17 cellular contexts compared by ENCODE assay signal in genomic region chr4:65241257-65241997, GRCh38.
"Had no signal": no experiment of that assay in that cellular context is flagged by ENCODE, and none has a peak within 500 bp of the region (broad histone marks: within the 10 kb centered on the region; RNA-seq: fewer than 3 reads in every experiment).

No MANE protein-coding gene starts in this region.

- H3K4me1 Mint-ChIP-seq: activated naive CD8-positive, alpha-beta T cell treated with anti-CD3 and anti-CD28 coated beads for 36 hours; naive B cell; stimulated activated memory B cell treated with anti-CD40 and anti-IgM and Interleukin-4, amounts not matched to agents 10 μg/mL and 1 μg/mL and 100 μg/mL, for 72 hours had no signal

- H3K27me3 ChIP-seq: breast epithelium, right lobe of liver, transverse colon had no signal

- H3K36me3 ChIP-seq: breast epithelium, right lobe of liver, transverse colon had no signal

- H3K27ac Mint-ChIP-seq: activated naive CD8-positive, alpha-beta T cell treated with anti-CD3 and anti-CD28 coated beads for 36 hours; naive B cell; progenitor cell of endocrine pancreas; stimulated activated memory B cell treated with anti-CD40 and anti-IgM and Interleukin-4, amounts not matched to agents 10 μg/mL and 1 μg/mL and 100 μg/mL, for 72 hours; T-helper 2 cell treated with Interferon-gamma antibody and Interleukin-4, amounts not matched to agents 5 μg/mL and 100 μg/mL, for 36 hours had no signal

- H3K4me3 ChIP-seq: breast epithelium, right lobe of liver, transverse colon had no signal

- H3K4me1 ChIP-seq: breast epithelium, right lobe of liver, transverse colon had no signal

- H3K9me3 ChIP-seq: right lobe of liver, transverse colon had no signal

- H3K27ac ChIP-seq: breast epithelium, right lobe of liver, transverse colon had no signal

- H3K9me3 Mint-ChIP-seq: activated T-cell treated with anti-CD3 and anti-CD28 coated beads, Interleukin-2, amount 50 U/mL, for 4 hours had no signal

- H3K36me3 Mint-ChIP-seq: activated naive CD8-positive, alpha-beta T cell treated with anti-CD3 and anti-CD28 coated beads for 36 hours; naive B cell; stimulated activated memory B cell treated with anti-CD40 and anti-IgM and Interleukin-4, amounts not matched to agents 10 μg/mL and 1 μg/mL and 100 μg/mL, for 72 hours had no signal

- H3K27me3 Mint-ChIP-seq: activated naive CD8-positive, alpha-beta T cell treated with anti-CD3 and anti-CD28 coated beads for 36 hours; naive B cell; progenitor cell of endocrine pancreas; stimulated activated memory B cell treated with anti-CD40 and anti-IgM and Interleukin-4, amounts not matched to agents 10 μg/mL and 1 μg/mL and 100 μg/mL, for 72 hours had no signal

- DNase-seq: activated CD4-positive, alpha-beta T cell treated with anti-CD3 and anti-CD28 coated beads, Interleukin-2, amount 50 U/mL, for 4 hours; activated CD4-positive, CD25-positive, alpha-beta regulatory T cell treated with anti-CD3 and anti-CD28 coated beads, Interleukin-2, amount 50 U/mL, for 72 hours; activated gamma-delta T cell; activated naive CD8-positive, alpha-beta T cell treated with anti-CD3 and anti-CD28 coated beads for 36 hours; activated T-cell treated with anti-CD3 and anti-CD28 coated beads, Interleukin-2, amount 50 U/mL, for 4 hours; anterior cingulate cortex; hippocampal formation; kidney glomerular epithelial cell; midbrain; naive B cell; stimulated activated CD4-positive, alpha-beta T cell treated with anti-CD3 and anti-CD28 coated beads, Interleukin-1b, Interleukin-23, amount 100 ng/mL, for 48 hours; transverse colon had no signal

- H3K4me3 Mint-ChIP-seq: activated naive CD8-positive, alpha-beta T cell treated with anti-CD3 and anti-CD28 coated beads for 36 hours; activated T-cell treated with anti-CD3 and anti-CD28 coated beads, Interleukin-2, amount 50 U/mL, for 4 hours; naive B cell; stimulated activated memory B cell treated with anti-CD40 and anti-IgM and Interleukin-4, amounts not matched to agents 10 μg/mL and 1 μg/mL and 100 μg/mL, for 72 hours; T-helper 2 cell treated with Interferon-gamma antibody and Interleukin-4, amounts not matched to agents 5 μg/mL and 100 μg/mL, for 36 hours had no signal

- ATAC-seq: activated T-cell treated with anti-CD3 and anti-CD28 coated beads, Interleukin-2, amount 50 U/mL, for 4 hours; stimulated activated memory B cell treated with anti-CD40 and anti-IgM and Interleukin-4, amounts not matched to agents 10 μg/mL and 1 μg/mL and 100 μg/mL, for 72 hours had no signal
